8 cellular contexts compared by ENCODE assay signal in genomic region chr18:73235491-73235890, GRCh38.
DNase-seq lines count a peak whose midpoint lies in the region; ATAC-seq, FAIRE-seq and TF ChIP-seq lines count a peak whose summit lies in the region.

No MANE protein-coding gene starts in this region.

- intact Hi-C loops in posterior vena cava (cut with DNase I) = no loop called here
- intact Hi-C loops in Caco-2 (cut with micrococcal nuclease; ENCODE audit: unreplicated experiment) = no loop called here

- peak overlapping the region; percentile 58 for H3K9ac ChIP-seq in astrocyte (ENCODE audit: low read length)

- peaks cover 7% of the 10 kb centered on the region for H3K4me1 ChIP-seq in astrocyte (ENCODE audit: insufficient read depth, low read length)
- no peaks in the 10 kb centered on the region for H3K4me1 ChIP-seq in Caco-2

- no peaks in the 10 kb centered on the region for H4K20me1 ChIP-seq in astrocyte (ENCODE audit: insufficient read depth, low read length)

- H3K27ac ChIP-seq in astrocyte (ENCODE audit: low read depth, low read length) = peak overlapping the region; percentile 94

- no peaks in the 10 kb centered on the region for H3K4me1 Mint-ChIP-seq in stimulated activated naive CD8-positive, alpha-beta T cell treated with anti-CD3 and anti-CD28 coated beads, Interleukin-15, amount 100 ng/mL, for 72 hours
- H3K4me1 Mint-ChIP-seq in astrocyte (ENCODE audit: low read depth, unreplicated experiment) (peaks cover 12% of the 10 kb centered on the region), Caco-2 (ENCODE audit: low read depth, unreplicated experiment) (no peaks in the 10 kb centered on the region)

- H3K27me3 ChIP-seq in astrocyte (ENCODE audit: insufficient read depth, low read length) (no peaks in the 10 kb centered on the region), Caco-2 (replicated peaks; ENCODE audit: control insufficient read depth, insufficient read depth, low read length) (no peaks in the 10 kb centered on the region)

- H3K36me3 ChIP-seq in astrocyte (ENCODE audit: insufficient read depth, low read length) (no peaks in the 10 kb centered on the region), Caco-2 (ENCODE audit: control insufficient read depth, insufficient read depth, low read length) (no peaks in the 10 kb centered on the region)

- peak; percentile 28 for ATAC-seq in stimulated activated naive CD8-positive, alpha-beta T cell treated with anti-CD3 and anti-CD28 coated beads, Interleukin-15, amount 100 ng/mL, for 72 hours
- ATAC-seq in stimulated activated naive CD8-positive, alpha-beta T cell treated with anti-CD3 and anti-CD28 coated beads, Interleukin-15, Interleukin-2, amounts not matched to agents 100 U/mL and 50 U/mL, for 24 hours = no peak
- ATAC-seq in HG03066 (IDR thresholded peaks at IDR 0.05; ENCODE audit: low read depth, unreplicated experiment) = peak; percentile 89

- H2AFZ ChIP-seq in astrocyte (ENCODE audit: low read depth, low read length) = peak overlapping the region; percentile 56

- TF ChIP-seq CTCF in astrocyte (IDR thresholded peaks at IDR 0.05; ENCODE audit: insufficient read depth, low read depth, low read length) (no peak), Caco-2 (IDR thresholded peaks at IDR 0.05; ENCODE audit: insufficient read depth in 1 of 2, low read depth in 1 of 2, low read length in 1 of 2, severe bottlenecking in 1 of 2, unreplicated experiment in 1 of 2) (no peak)

- DNase-seq in stimulated activated naive CD8-positive, alpha-beta T cell treated with anti-CD3 and anti-CD28 coated beads, Interleukin-15, amount 100 ng/mL, for 72 hours = no peak
- DNase-seq in stimulated activated naive CD8-positive, alpha-beta T cell treated with anti-CD3 and anti-CD28 coated beads, Interleukin-15, Interleukin-2, amounts not matched to agents 100 U/mL and 50 U/mL, for 24 hours = no peak
- peak; percentile 97 for DNase-seq in astrocyte (ENCODE audit: low read depth)
- DNase-seq in urothelium cell line (ENCODE audit: low spot score) = peak; percentile 81
- DNase-seq in hypothalamus (lab: John Stamatoyannopoulos, UW) = no peak
- DNase-seq in posterior vena cava (ENCODE audit: low spot score) = no peak
- no peak for DNase-seq in Caco-2

- no peaks in the 10 kb centered on the region for H3K79me2 ChIP-seq in astrocyte (ENCODE audit: insufficient read depth, low read length)

- H3K27ac Mint-ChIP-seq in stimulated activated naive CD8-positive, alpha-beta T cell treated with anti-CD3 and anti-CD28 coated beads, Interleukin-15, amount 100 ng/mL, for 72 hours = no peak overlapping the region
- H3K27ac Mint-ChIP-seq in astrocyte (ENCODE audit: unreplicated experiment) (peak overlapping the region; percentile 98), Caco-2 (ENCODE audit: unreplicated experiment) (no peak overlapping the region)

- H3K4me3 Mint-ChIP-seq in stimulated activated naive CD8-positive, alpha-beta T cell treated with anti-CD3 and anti-CD28 coated beads, Interleukin-15, amount 100 ng/mL, for 72 hours = no peak overlapping the region
- H3K4me3 Mint-ChIP-seq in astrocyte (ENCODE audit: unreplicated experiment) (no peak overlapping the region), Caco-2 (ENCODE audit: unreplicated experiment) (no peak overlapping the region)

- peak overlapping the region; percentile 40 for H3K4me2 ChIP-seq in astrocyte (ENCODE audit: low read length)

- POLR2A ChIA-PET in Caco-2 (lab: Charles Lee) = no interaction called here

- no peak overlapping the region for H3K4me3 ChIP-seq in astrocyte (ENCODE audit: insufficient read depth, low read depth, low read length)
- H3K4me3 ChIP-seq in Caco-2 (ENCODE audit: low read depth, low read length) = no peak overlapping the region

- H3K9me3 Mint-ChIP-seq in stimulated activated naive CD8-positive, alpha-beta T cell treated with anti-CD3 and anti-CD28 coated beads, Interleukin-15, amount 100 ng/mL, for 72 hours = peaks cover 0 to 9% of the 10 kb centered on the region in 2 donors
- H3K9me3 Mint-ChIP-seq in astrocyte (ENCODE audit: unreplicated experiment) = peaks cover 2% of the 10 kb centered on the region
- H3K9me3 Mint-ChIP-seq in Caco-2 (ENCODE audit: unreplicated experiment) = no peaks in the 10 kb centered on the region

- H3K9me3 ChIP-seq in astrocyte (ENCODE audit: insufficient read depth, low read depth, low read length) (no peaks in the 10 kb centered on the region), Caco-2 (no peaks in the 10 kb centered on the region)

- no peaks in the 10 kb centered on the region for H3K27me3 Mint-ChIP-seq in stimulated activated naive CD8-positive, alpha-beta T cell treated with anti-CD3 and anti-CD28 coated beads, Interleukin-15, amount 100 ng/mL, for 72 hours
- H3K27me3 Mint-ChIP-seq in astrocyte (ENCODE audit: low read depth, unreplicated experiment) = no peaks in the 10 kb centered on the region
- no peaks in the 10 kb centered on the region for H3K27me3 Mint-ChIP-seq in Caco-2 (ENCODE audit: insufficient read depth, unreplicated experiment)

- H3K36me3 Mint-ChIP-seq in astrocyte (ENCODE audit: low read depth, unreplicated experiment) = no peaks in the 10 kb centered on the region
- no peaks in the 10 kb centered on the region for H3K36me3 Mint-ChIP-seq in Caco-2 (ENCODE audit: insufficient read depth, unreplicated experiment)

- no TSS peak for BruUV-seq in Caco-2 (replicated peaks; lab: Mats Ljungman, UMichigan)

- CTCF ChIA-PET in Caco-2 (lab: Charles Lee) = no interaction called here

- FAIRE-seq in astrocyte (lab: Jason Lieb, UNC) (peak; percentile 98), urothelium cell line (lab: Jason Lieb, UNC) (peak; percentile 27)

Comparison
In these comparisons a context has a peak if more than half of its experiments do, and no peak if none do; other contexts are left out.
1. DNase-seq: peak in astrocyte (single experiment) and urothelium cell line (single experiment); none in stimulated activated naive CD8-positive, alpha-beta T cell treated with anti-CD3 and anti-CD28 coated beads, Interleukin-15, amount 100 ng/mL, for 72 hours (0 of 2), stimulated activated naive CD8-positive, alpha-beta T cell treated with anti-CD3 and anti-CD28 coated beads, Interleukin-15, Interleukin-2, amounts not matched to agents 100 U/mL and 50 U/mL, for 24 hours (single experiment), hypothalamus (0 of 51), posterior vena cava (single experiment) and Caco-2 (0 of 2).